In genomic region chr17:78266231-78266631, GRCh38 we compare ENCODE assay signal across 21 cellular contexts. TPM values are rescaled to one million over a fixed set of nuclear protein-coding genes. Genes with fewer than 3 reads are reported as not detected.
A peak's percentile ranks its signal among the peaks of the same experiment; 100 is the strongest.
DNase-seq lines count a peak whose midpoint lies in the region; ATAC-seq and TF ChIP-seq lines count a peak whose summit lies in the region.
"Had no signal": no experiment of that assay in that cellular context is flagged by ENCODE, and none has a peak within 500 bp of the region (broad histone marks: within the 10 kb centered on the region; RNA-seq: fewer than 3 reads in every experiment).

No MANE protein-coding gene starts in this region.

- H2AFZ ChIP-seq in trophoblast cell (ENCODE audit: insufficient read depth, low read length, poor library complexity): no peak overlapping the region

- no peak overlapping the region for H2BK5ac ChIP-seq in trophoblast cell (ENCODE audit: low read depth, low read length, poor library complexity)

- no peak overlapping the region for H3K4me3 ChIP-seq in CD4-positive, alpha-beta memory T cell (ENCODE audit: low read length in 2 of 2)
- no peak overlapping the region for H3K4me3 ChIP-seq in left lung
- no peak overlapping the region for H3K4me3 ChIP-seq in trophoblast cell (ENCODE audit: low read depth, low read length)
- no peak overlapping the region for H3K4me3 ChIP-seq in tibial nerve
- H3K4me3 ChIP-seq: ascending aorta, ovary had no signal

- H3K18ac ChIP-seq in trophoblast cell (ENCODE audit: low read length): no peak overlapping the region

- no peak overlapping the region for H3K23ac ChIP-seq in trophoblast cell (ENCODE audit: low read length)

- no peak overlapping the region for H3K4ac ChIP-seq in trophoblast cell (ENCODE audit: low read depth, low read length)

- TF ChIP-seq POLR2A in tibial nerve (IDR thresholded peaks at IDR 0.05): no peak

- intact Hi-C loops in CD4-positive, alpha-beta memory T cell (cut with micrococcal nuclease): no loop called here
- intact Hi-C loops in left lung (cut with DNase I): no loop called here

- H3K27ac Mint-ChIP-seq in CD4-positive, alpha-beta memory T cell: peak overlapping the region in 4 of 7 donors; percentile 5 to 87 (median 60)
- H3K27ac Mint-ChIP-seq: activated naive CD4-positive, alpha-beta T cell treated with anti-CD3 and anti-CD28 coated beads, Interleukin-2, amount 10 ng/mL, durations not matched to agents 7 days and 5 days; HFFc6 had no signal

- ATAC-seq in left lung (peak; percentile 6), HG03196 (IDR thresholded peaks at IDR 0.05; ENCODE audit: unreplicated experiment) (no peak)

- no peak for TF ChIP-seq EP300 in tibial nerve (IDR thresholded peaks at IDR 0.05)

- H3K27ac ChIP-seq in CD4-positive, alpha-beta memory T cell (ENCODE audit: low read depth, low read length): no peak overlapping the region
- H3K27ac ChIP-seq in left lung: peak overlapping the region in 1 of 2 donors; percentile 50
- no peak overlapping the region for H3K27ac ChIP-seq in trophoblast cell (ENCODE audit: low read depth, low read length)
- no peak overlapping the region for H3K27ac ChIP-seq in tibial nerve
- H3K27ac ChIP-seq: ascending aorta, VCaP had no signal

- DNase-seq in CD4-positive, alpha-beta memory T cell: no peak
- DNase-seq in NCI-H2029 treated with DMSO at 0.1 percent for 48 hours (lab: John Stamatoyannopoulos, UW) (peak; percentile 37), left lung (no peak), trophoblast cell (peak in 1 of 2 donors; percentile 31), tibial nerve (ENCODE audit: low spot score in 2 of 2) (no peak), retina (no peak)
- DNase-seq: activated CD4-positive, alpha-beta T cell treated with anti-CD3 and anti-CD28 coated beads, Interleukin-2, amount 50 U/mL, for 48 hours; activated naive CD4-positive, alpha-beta T cell treated with anti-CD3 and anti-CD28 coated beads, Interleukin-2, amount 10 ng/mL, durations not matched to agents 7 days and 5 days; activated T-cell treated with anti-CD3 and anti-CD28 coated beads for 4 hours; BE2C; HFFc6; hypothalamus; NCI-H1417 treated with DMSO at 0.1 percent for 48 hours; NCI-H82; ovary; stimulated activated CD4-positive, alpha-beta T cell treated with anti-CD3 and anti-CD28 coated beads, Interleukin-4, amount 100 ng/mL, for 24 hours had no signal

- H3K4me2 ChIP-seq in trophoblast cell (ENCODE audit: low read length): no peak overlapping the region

- H3K9me3 Mint-ChIP-seq in CD4-positive, alpha-beta memory T cell: no peaks in the 10 kb centered on the region
- H3K9me3 Mint-ChIP-seq: activated naive CD4-positive, alpha-beta T cell treated with anti-CD3 and anti-CD28 coated beads, Interleukin-2, amount 10 ng/mL, durations not matched to agents 7 days and 5 days; HFFc6 had no signal

- POLR2A ChIA-PET in CD4-positive, alpha-beta memory T cell (lab: Charles Lee; ENCODE audit: partially characterized antibody): no interaction called here

- no peak overlapping the region for H4K12ac ChIP-seq in trophoblast cell (ENCODE audit: low read depth, low read length)

- no peaks in the 10 kb centered on the region for H3K36me3 Mint-ChIP-seq in CD4-positive, alpha-beta memory T cell
- H3K36me3 Mint-ChIP-seq: activated naive CD4-positive, alpha-beta T cell treated with anti-CD3 and anti-CD28 coated beads, Interleukin-2, amount 10 ng/mL, durations not matched to agents 7 days and 5 days had no signal

- CTCF ChIA-PET in CD4-positive, alpha-beta memory T cell (lab: Charles Lee; ENCODE audit: partially characterized antibody): interaction anchor here (0.5 kb wide), 1 partner anchor 19 kb away, joined by 3 read pairs; no protein-coding TSS in a partner anchor

- H3K36me3 ChIP-seq in CD4-positive, alpha-beta memory T cell (ENCODE audit: insufficient read depth, low read length): no peaks in the 10 kb centered on the region
- no peaks in the 10 kb centered on the region for H3K36me3 ChIP-seq in left lung
- H3K36me3 ChIP-seq in trophoblast cell (ENCODE audit: control insufficient read depth in 1 of 2, insufficient read depth in 2 of 2, low read length in 2 of 2): no peaks in the 10 kb centered on the region
- no peaks in the 10 kb centered on the region for H3K36me3 ChIP-seq in tibial nerve
- H3K36me3 ChIP-seq: ascending aorta, BE2C, ovary had no signal

- no peak overlapping the region for H3K9ac ChIP-seq in trophoblast cell (ENCODE audit: low read length)

- TF ChIP-seq CTCF in left lung (IDR thresholded peaks at IDR 0.05) (no peak), tibial nerve (IDR thresholded peaks at IDR 0.05) (no peak)

- no peak overlapping the region for H2BK12ac ChIP-seq in trophoblast cell (ENCODE audit: low read length)

- H4K8ac ChIP-seq in trophoblast cell (ENCODE audit: low read depth, low read length): no peak overlapping the region

- H3K27me3 ChIP-seq in CD4-positive, alpha-beta memory T cell (ENCODE audit: insufficient read depth, low read length): no peaks in the 10 kb centered on the region
- no peaks in the 10 kb centered on the region for H3K27me3 ChIP-seq in left lung
- no peaks in the 10 kb centered on the region for H3K27me3 ChIP-seq in trophoblast cell (ENCODE audit: insufficient read depth, low read length)
- peaks cover 0 to 29% of the 10 kb centered on the region in 2 donors for H3K27me3 ChIP-seq in tibial nerve
- H3K27me3 ChIP-seq: ascending aorta, BE2C, ovary had no signal

- peaks cover 29% of the 10 kb centered on the region for H3K4me1 ChIP-seq in CD4-positive, alpha-beta memory T cell (ENCODE audit: insufficient read depth, low read length)
- H3K4me1 ChIP-seq in left lung (peaks cover 21 to 85% of the 10 kb centered on the region in 2 donors), trophoblast cell (ENCODE audit: control insufficient read depth in 1 of 2, insufficient read depth in 2 of 2, low read length in 2 of 2) (peaks cover 29 to 32% of the 10 kb centered on the region in 2 experiments), tibial nerve (peaks cover 0 to 24% (median 15%) of the 10 kb centered on the region in 4 donors)
- H3K4me1 ChIP-seq: ascending aorta had no signal

- H2AK5ac ChIP-seq in trophoblast cell (ENCODE audit: low read length): peak overlapping the region; percentile 10

- peaks cover 4% of the 10 kb centered on the region for H3K79me2 ChIP-seq in trophoblast cell (ENCODE audit: control insufficient read depth, insufficient read depth, low read length, poor library complexity)

- no peak overlapping the region for H3K14ac ChIP-seq in trophoblast cell (ENCODE audit: low read length)

- peaks cover 24% of the 10 kb centered on the region for H3K79me1 ChIP-seq in trophoblast cell (ENCODE audit: low read length)

- no peaks in the 10 kb centered on the region for H3K27me3 Mint-ChIP-seq in CD4-positive, alpha-beta memory T cell
- H3K27me3 Mint-ChIP-seq: activated naive CD4-positive, alpha-beta T cell treated with anti-CD3 and anti-CD28 coated beads, Interleukin-2, amount 10 ng/mL, durations not matched to agents 7 days and 5 days had no signal

- H4K91ac ChIP-seq in trophoblast cell (ENCODE audit: low read depth, low read length): no peak overlapping the region

- peaks cover 11 to 32% (median 22%) of the 10 kb centered on the region in 4 donors for H3K4me1 Mint-ChIP-seq in CD4-positive, alpha-beta memory T cell

- H3K4me3 Mint-ChIP-seq in CD4-positive, alpha-beta memory T cell: no peak overlapping the region
- H3K4me3 Mint-ChIP-seq: activated naive CD4-positive, alpha-beta T cell treated with anti-CD3 and anti-CD28 coated beads, Interleukin-2, amount 10 ng/mL, durations not matched to agents 7 days and 5 days; HFFc6 had no signal

- WGBS in trophoblast cell (ENCODE audit: extremely low coverage, insufficient coverage, insufficient read length): no CpG with 5 or more reads among the region's 6 CpGs
- 77 to 78% methylated on average over 6 of the region's 6 CpGs for WGBS in tibial nerve, 2 donors

- no peaks in the 10 kb centered on the region for H3K9me3 ChIP-seq in CD4-positive, alpha-beta memory T cell (ENCODE audit: control insufficient read depth in 1 of 2, low read length in 2 of 2)
- no peaks in the 10 kb centered on the region for H3K9me3 ChIP-seq in left lung
- peaks cover 2% of the 10 kb centered on the region for H3K9me3 ChIP-seq in trophoblast cell (ENCODE audit: insufficient read depth, low read depth, low read length)
- H3K9me3 ChIP-seq in tibial nerve: no peaks in the 10 kb centered on the region
- H3K9me3 ChIP-seq: ascending aorta, BE2C, ovary had no signal

- no peak overlapping the region for H2BK120ac ChIP-seq in trophoblast cell (ENCODE audit: insufficient read depth, low read length, poor library complexity)

RNA-seq across cellular contexts. Expression of gene TMEM235, which starts 34.8 kb away (rescaled TPM):
- not detected for total RNA-seq in CD4-positive, alpha-beta memory T cell
- polyA plus RNA-seq in CD4-positive, alpha-beta memory T cell: not detected
- total RNA-seq in left lung (not detected), tibial nerve (not detected)
- not detected in 2 replicates for polyA plus RNA-seq in trophoblast cell (2013)
- total RNA-seq: ascending aorta, HFFc6, kidney epithelial cell, ovary, subcutaneous adipose tissue had no signal

RNA-seq across cellular contexts. Expression of gene BIRC5, which starts 52.2 kb away (rescaled TPM):
- total RNA-seq in CD4-positive, alpha-beta memory T cell: under 1 TPM in 1 of 2 experiments, not detected in 1; 0.32 TPM
- under 1 TPM in 1 of 2 donors, not detected in 1; 0.18 TPM for polyA plus RNA-seq in CD4-positive, alpha-beta memory T cell
- total RNA-seq in left lung: 10 to 100 TPM in 1 of 2 donors, 1 to 10 TPM in 1; 4.8 to 12.1 TPM
- polyA plus RNA-seq in trophoblast cell (2013): 38.7 and 44.2 TPM in 2 replicates
- total RNA-seq in tibial nerve: 1 to 10 TPM in 1 of 4 donors, under 1 TPM in 2, not detected in 1; 0.87 to 8.7 (median 0.98) TPM
